Comparison of ENCODE assay signal across 8 cellular contexts in the genomic region with DNA sequence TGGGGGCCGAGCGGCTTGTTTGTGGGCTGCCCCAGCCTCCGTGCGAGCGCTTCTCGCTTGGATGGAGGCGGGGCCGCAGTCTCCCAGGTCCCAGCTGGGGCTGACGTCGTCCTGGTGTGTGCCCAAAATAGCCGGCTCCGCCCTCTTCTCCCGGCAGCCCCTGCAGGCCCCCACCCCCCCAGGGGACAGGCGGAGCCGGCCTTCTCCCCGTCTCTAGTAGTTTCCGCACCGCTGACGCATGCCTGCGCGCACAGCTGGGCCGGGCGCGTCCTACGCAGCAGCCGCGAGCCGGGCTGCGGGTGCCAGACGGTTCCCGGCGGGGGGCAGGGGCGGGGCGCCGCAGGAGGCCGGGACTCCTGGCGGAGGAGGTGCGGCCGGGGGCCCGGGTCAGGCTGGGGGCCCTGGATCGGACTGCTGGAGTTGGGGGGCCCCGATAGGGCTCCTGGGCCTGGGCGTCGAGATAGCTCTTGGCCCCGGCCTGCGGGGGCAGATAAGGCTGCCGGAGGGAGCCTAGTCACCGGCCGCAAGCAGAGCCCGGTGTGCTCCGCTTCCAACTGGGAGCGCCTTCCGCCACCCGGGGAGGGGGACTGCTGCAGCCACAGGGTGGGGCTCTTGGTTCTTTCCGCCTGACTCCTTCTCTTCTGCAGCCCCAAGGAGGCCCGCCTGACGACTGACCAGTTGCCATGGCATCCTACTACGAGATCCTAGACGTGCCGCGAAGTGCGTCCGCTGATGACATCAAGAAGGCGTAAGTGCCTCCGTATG. TPM values are rescaled to one million over a fixed set of nuclear protein-coding genes. Genes with fewer than 3 reads are reported as not detected.
DNase-seq lines count a peak whose midpoint lies in the region; ATAC-seq and TF ChIP-seq lines count a peak whose summit lies in the region.

A gene (plus strand): TSS at position 216 of the 765 bp plus-strand sequence. CDS start 468 bp downstream, at position 684.

- H3K4me3 ChIP-seq in GM12864 (ENCODE audit: low read depth, low read length) (peak within 1 kb of the TSS; percentile 76), ovary (peak within 1 kb of the TSS; percentile 53), thyroid gland (replicated peaks in 1 of 3) (peak within 1 kb of the TSS; percentile 47 to 89 (median 74))

- peak; percentile 82 for TF ChIP-seq EP300 in ovary (IDR thresholded peaks at IDR 0.05)

- peak; percentile 87 for TF ChIP-seq POLR2A in ovary (IDR thresholded peaks at IDR 0.05)
- TF ChIP-seq POLR2A in thyroid gland (IDR thresholded peaks at IDR 0.05) = peak in 1 of 2 donors; percentile 97

- H3K4me1 ChIP-seq in ovary (ENCODE audit: insufficient read depth) (peaks cover 8% of the 10 kb centered on the region), thyroid gland (peaks cover 18 to 28% of the 10 kb centered on the region in 2 donors)

- intact Hi-C loops in Right ventricle myocardium inferior (cut with DNase I) = loop anchor here (1.0 to 5.0 kb wide), 5 partner anchors 15 to 108 kb away; a partner anchor contains a TSS
- intact Hi-C loops in ovary (cut with DNase I) = loop anchor here in 2 of 4 donors (2.0 to 10.0 kb wide), 3 partner anchors 15 to 245 kb away; a partner anchor contains a TSS
- intact Hi-C loops in thyroid gland (cut with DNase I) = loop anchor here (2.0 kb wide), 1 partner anchor 15 kb away; no protein-coding TSS in a partner anchor

- H3K27me3 ChIP-seq in ovary (no peaks in the 10 kb centered on the region), thyroid gland (no peaks in the 10 kb centered on the region)

- H3K9me3 ChIP-seq in ovary (no peaks in the 10 kb centered on the region), thyroid gland (no peaks in the 10 kb centered on the region)

- TF ChIP-seq CTCF in GM12864 (IDR thresholded peaks at IDR 0.05; ENCODE audit: low read depth, low read length, missing control alignments) = no peak
- TF ChIP-seq CTCF in ovary (IDR thresholded peaks at IDR 0.05) = peak in 1 of 3 donors; percentile 13
- TF ChIP-seq CTCF in thyroid gland (IDR thresholded peaks at IDR 0.05) = no peak

- H3K36me3 ChIP-seq in ovary (no peaks in the 10 kb centered on the region), thyroid gland (peaks cover 29 to 32% of the 10 kb centered on the region in 2 donors)

- DNase-seq in GM12864 (ENCODE audit: low read depth) = peak; percentile 93
- DNase-seq in NCI-H1417 (lab: John Stamatoyannopoulos, UW) = peak; percentile 93 to 97 (median 96)
- DNase-seq in SW 1271 (lab: John Stamatoyannopoulos, UW) = peak; percentile 86 to 94
- DNase-seq in activated naive CD8-positive, alpha-beta T cell treated with anti-CD3 and anti-CD28 coated beads, Interleukin-2, amount 50 U/mL, for 16 hours (ENCODE audit: low read depth, low spot score) = peak; percentile 99
- DNase-seq in Right ventricle myocardium inferior (ENCODE audit: missing footprints) = peak; percentile 100
- peak; percentile 99 to 100 (median 99) for DNase-seq in ovary
- DNase-seq in thyroid gland = peak; percentile 99

- ATAC-seq in HG02759 (IDR thresholded peaks at IDR 0.05; ENCODE audit: unreplicated experiment) (peak; percentile 90), Right ventricle myocardium inferior (peak; percentile 97)

- 0 to 1% (median 0%) methylated on average over 28 to 65 of the region's 65 CpGs for WGBS in ovary, 3 donors
- WGBS in thyroid gland, 2 donors = 0% methylated on average over 19 to 23 of the region's 65 CpGs

- H3K27ac ChIP-seq in ovary (peak within 1 kb of the TSS; percentile 98), thyroid gland (peak within 1 kb of the TSS; percentile 99)

RNA-seq across cellular contexts. Expression of the gene that starts here (rescaled TPM):
- total RNA-seq in Right ventricle myocardium inferior = 80.4 TPM
- total RNA-seq in ovary = 100 to 1,000 TPM in 1 of 7 donors, 10 to 100 TPM in 6; 34.0 to 101 (median 85.7) TPM
- 10 to 100 TPM; 77.9 to 87.5 TPM for polyA plus RNA-seq in ovary
- total RNA-seq in thyroid gland = 100 to 1,000 TPM in 3 of 4 donors, 10 to 100 TPM in 1; 79.0 to 127 (median 116) TPM

Comparison
In these comparisons a context has a peak if more than half of its experiments do, and no peak if none do; other contexts are left out.
1. Peak in every context shown above with its lines: DNase-seq, ATAC-seq, H3K4me3 ChIP-seq and H3K27ac ChIP-seq.